ENCODE assay signal across 31 cellular contexts in the genomic region with DNA sequence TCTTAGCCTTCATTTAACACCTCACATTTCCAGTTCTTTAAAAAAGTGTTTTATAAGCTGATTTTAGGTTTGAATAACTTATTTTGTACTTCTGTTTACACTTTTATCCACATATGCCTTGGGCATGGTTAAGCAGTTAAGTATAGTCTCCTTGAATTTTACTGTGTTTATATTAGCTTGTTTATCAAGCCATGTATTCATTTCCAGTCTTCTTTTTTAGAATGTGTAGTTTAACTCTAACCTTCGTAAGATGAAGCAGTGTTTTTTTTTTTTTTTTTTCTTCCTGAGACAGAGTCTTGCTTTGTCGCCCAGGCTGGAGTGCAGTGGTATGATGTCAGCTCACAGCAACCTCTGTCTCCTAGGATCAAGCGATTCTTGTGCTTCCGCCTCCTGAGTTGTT.
"Had no signal": no experiment of that assay in that cellular context is flagged by ENCODE, and none has a peak within 500 bp of the region (broad histone marks: within the 10 kb centered on the region; RNA-seq: fewer than 3 reads in every experiment).

No MANE protein-coding gene starts in this region.

- FAIRE-seq: bronchial epithelial cell had no signal

- H3K4me1 ChIP-seq: body of pancreas, SJCRH30 had no signal

- ATAC-seq: activated CD4-positive, alpha-beta T cell treated with anti-CD3 and anti-CD28 coated beads for 36 hours; body of pancreas; Panc1; Right ventricle myocardium inferior had no signal

- H3K27me3 ChIP-seq: body of pancreas, MG63, SJCRH30 had no signal

- H3K9me3 Mint-ChIP-seq: activated CD4-positive, alpha-beta memory T cell treated with anti-CD3 and anti-CD28 coated beads, Interleukin-2, amount 10 ng/mL, durations not matched to agents 7 days and 5 days had no signal

- H3K4me2 ChIP-seq: KMS-11, SK-N-SH had no signal

- H3K4me3 ChIP-seq: body of pancreas, MG63, SJCRH30 had no signal

- H3K27ac ChIP-seq: body of pancreas, KMS-11, SJCRH30, VCaP had no signal

- H3K27ac Mint-ChIP-seq: activated CD4-positive, alpha-beta memory T cell treated with anti-CD3 and anti-CD28 coated beads, Interleukin-2, amount 10 ng/mL, durations not matched to agents 7 days and 5 days; activated CD4-positive, alpha-beta T cell treated with anti-CD3 and anti-CD28 coated beads for 36 hours; activated T-helper 2 cell treated with anti-CD3 and anti-CD28 coated beads, Interferon-gamma antibody, Interleukin-2, Interleukin-4, amounts not matched to agents 10 μg/mL and 5 μg/mL and 100 μg/mL, durations not matched to agents 14 hours and 24 hours and 36 hours had no signal

- H3K4me3 Mint-ChIP-seq: activated CD4-positive, alpha-beta memory T cell treated with anti-CD3 and anti-CD28 coated beads, Interleukin-2, amount 10 ng/mL, durations not matched to agents 7 days and 5 days; activated CD4-positive, alpha-beta T cell treated with anti-CD3 and anti-CD28 coated beads for 36 hours had no signal

- H3K9me3 ChIP-seq: body of pancreas, MG63, SJCRH30, SK-N-SH had no signal

- H3K36me3 ChIP-seq: MG63, SJCRH30 had no signal

- H3K27me3 Mint-ChIP-seq: activated CD4-positive, alpha-beta memory T cell treated with anti-CD3 and anti-CD28 coated beads, Interleukin-2, amount 10 ng/mL, durations not matched to agents 7 days and 5 days; activated CD4-positive, alpha-beta T cell treated with anti-CD3 and anti-CD28 coated beads for 36 hours had no signal

- H3K9ac ChIP-seq: KMS-11, SK-N-SH had no signal

- DNase-seq: activated CD4-positive, alpha-beta memory T cell treated with anti-CD3 and anti-CD28 coated beads, Interleukin-2, amount 10 ng/mL, durations not matched to agents 7 days and 5 days; activated CD4-positive, alpha-beta T cell treated with anti-CD3 and anti-CD28 coated beads for 36 hours; activated CD4-positive, alpha-beta T cell treated with anti-CD3 and anti-CD28 coated beads, Interleukin-2, amount 50 U/mL, for 1 hour; activated gamma-delta T cell treated with Interleukin-2 at 50 U/mL for 16 hours; activated naive CD4-positive, alpha-beta T cell treated with anti-CD3 and anti-CD28 coated beads, Interleukin-2, amount 50 U/mL, for 16 hours; activated T-cell treated with anti-CD3 and anti-CD28 coated beads for 4 hours; activated T-cell treated with anti-CD3 and anti-CD28 coated beads, Interleukin-2, amount 50 U/mL, for 48 hours; aorta; body of pancreas; central memory CD4-positive, alpha-beta T cell; MG63; MV-4-11; NCI-H1092 treated with DMSO at 0.1 percent for 48 hours; NCI-H1417 treated with DMSO at 0.1 percent for 48 hours; NCI-H1694; NCI-H2029; NCI-H345; NCI-H510A; NCI-H526 treated with DMSO at 0.1 percent for 48 hours; NCI-H82; OCI-M1; RPMI8226; SJCRH30; SK-N-SH; T-helper 1 cell had no signal
